ENCODE assay signal across 8 cellular contexts in the genomic region with DNA sequence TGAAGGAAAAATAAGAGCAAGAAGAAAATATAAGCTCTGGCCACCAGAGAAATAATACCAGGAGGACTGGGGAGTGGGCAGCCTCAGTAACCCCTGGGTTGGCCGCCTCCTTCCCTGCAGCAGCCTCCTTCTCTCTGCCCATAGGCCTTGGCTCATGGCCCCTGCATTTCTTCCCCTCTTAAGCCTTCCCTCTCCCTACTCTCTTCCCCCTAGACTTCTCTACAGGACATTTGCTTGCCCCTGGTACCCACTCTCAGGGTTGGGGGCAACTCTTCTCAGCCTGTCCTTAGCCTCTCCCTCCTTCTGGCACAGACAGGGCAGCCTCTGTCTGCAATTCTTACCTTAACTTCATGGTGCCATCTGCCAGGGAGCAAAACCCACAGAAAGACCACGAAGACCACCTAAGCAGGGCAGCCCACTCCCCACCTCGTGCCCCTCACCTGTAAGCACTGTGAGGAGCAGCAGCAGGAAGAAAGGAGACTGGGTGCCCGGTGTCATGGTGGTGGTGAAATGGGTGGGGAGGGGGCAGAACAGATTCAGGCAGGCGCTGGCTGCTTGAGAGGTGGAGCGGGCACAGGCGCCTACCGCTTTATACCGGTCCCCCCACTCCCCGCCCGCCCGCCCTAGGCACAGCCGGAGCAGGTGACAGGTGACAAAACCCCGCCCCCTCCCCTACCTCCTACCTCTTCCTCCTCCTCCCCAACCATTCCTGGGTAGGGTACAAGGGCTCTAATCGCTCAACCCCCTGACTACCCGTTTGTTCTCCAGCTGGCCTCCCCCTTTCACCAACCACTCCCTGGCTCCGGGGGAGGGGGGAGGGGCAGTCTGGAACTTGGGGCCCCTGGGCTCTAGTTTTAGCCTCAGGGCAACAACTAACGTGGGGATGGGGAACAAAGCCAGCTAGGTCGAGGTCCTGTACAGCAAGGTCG. TPM values are rescaled to one million over a fixed set of nuclear protein-coding genes. Genes with fewer than 3 reads are reported as not detected.
DNase-seq lines count a peak whose midpoint lies in the region; ATAC-seq, FAIRE-seq and TF ChIP-seq lines count a peak whose summit lies in the region.

No MANE protein-coding gene starts in this region.

- H4K20me1 ChIP-seq in GM23248 (ENCODE audit: insufficient read depth), result no peaks in the 10 kb centered on the region
- H4K20me1 ChIP-seq in astrocyte (ENCODE audit: insufficient read depth, low read length), result peaks cover 6% of the 10 kb centered on the region
- H4K20me1 ChIP-seq in keratinocyte (ENCODE audit: control insufficient read depth, extremely low read depth, insufficient read depth, low read length), result no peaks in the 10 kb centered on the region

- H2AFZ ChIP-seq in GM23248, result peak overlapping the region; percentile 74
- peak overlapping the region; percentile 79 for H2AFZ ChIP-seq in astrocyte (ENCODE audit: low read depth, low read length)
- peak overlapping the region; percentile 84 for H2AFZ ChIP-seq in keratinocyte (ENCODE audit: control insufficient read depth, low read length)

- in situ Hi-C loops in GM23248 (cut with MboI), result no loop called here

- 47 to 76% methylated on average over 7 to 20 of the region's 20 CpGs for WGBS in GM23248 (ENCODE audit: low coverage in 1 of 2, low lambda C conversion rate in 2 of 2, missing lambda C conversion rate in 2 of 2), 2 experiments

- H3K9ac ChIP-seq in GM23248, result peak overlapping the region; percentile 89
- H3K9ac ChIP-seq in astrocyte (ENCODE audit: low read length), result peak overlapping the region; percentile 85
- H3K9ac ChIP-seq in keratinocyte (ENCODE audit: control insufficient read depth, extremely low read depth, insufficient read depth, low read length), result peak overlapping the region; percentile 85

- no peaks in the 10 kb centered on the region for H3K27me3 ChIP-seq in GM23248 (replicated peaks; ENCODE audit: insufficient read depth)
- H3K27me3 ChIP-seq in astrocyte (ENCODE audit: insufficient read depth, low read length), result no peaks in the 10 kb centered on the region
- no peaks in the 10 kb centered on the region for H3K27me3 ChIP-seq in keratinocyte (ENCODE audit: control insufficient read depth, extremely low read depth, insufficient read depth, low read length)

- peaks cover 4% of the 10 kb centered on the region for H3K9me3 Mint-ChIP-seq in astrocyte (ENCODE audit: unreplicated experiment)
- H3K9me3 Mint-ChIP-seq in stimulated activated memory B cell treated with anti-CD40 and anti-IgM and Interleukin-4, amounts not matched to agents 10 μg/mL and 1 μg/mL and 100 μg/mL, for 72 hours, result no peaks in the 10 kb centered on the region

- H3K27ac Mint-ChIP-seq in astrocyte (ENCODE audit: unreplicated experiment), result peak overlapping the region; percentile 100
- peak overlapping the region; percentile 82 for H3K27ac Mint-ChIP-seq in stimulated activated memory B cell treated with anti-CD40 and anti-IgM and Interleukin-4, amounts not matched to agents 10 μg/mL and 1 μg/mL and 100 μg/mL, for 72 hours

- peaks cover 20% of the 10 kb centered on the region for H3K79me2 ChIP-seq in GM23248 (ENCODE audit: insufficient read depth)
- H3K79me2 ChIP-seq in astrocyte (ENCODE audit: insufficient read depth, low read length), result peaks cover 18% of the 10 kb centered on the region
- no peaks in the 10 kb centered on the region for H3K79me2 ChIP-seq in keratinocyte (ENCODE audit: control insufficient read depth, insufficient read depth, low read length)

- H3K4me3 ChIP-seq in GM23248, result peak overlapping the region; percentile 82
- H3K4me3 ChIP-seq in astrocyte (ENCODE audit: insufficient read depth, low read depth, low read length), result no peak overlapping the region
- peak overlapping the region; percentile 44 to 66 (median 61) for H3K4me3 ChIP-seq in keratinocyte (ENCODE audit: control insufficient read depth in 2 of 3, extremely low read depth in 1 of 3, insufficient read depth in 2 of 3, low read depth in 1 of 3, low read length in 3 of 3)

- H3K4me2 ChIP-seq in GM23248 (ENCODE audit: unreplicated experiment) (peak overlapping the region; percentile 96), astrocyte (ENCODE audit: low read length) (peak overlapping the region; percentile 94), keratinocyte (ENCODE audit: control insufficient read depth, extremely low read depth, insufficient read depth, low read depth, low read length) (peak overlapping the region; percentile 84)

- no peak for ATAC-seq in stimulated activated memory B cell treated with anti-CD40 and anti-IgM and Interleukin-4, amounts not matched to agents 10 μg/mL and 1 μg/mL and 100 μg/mL, for 72 hours
- no peak for ATAC-seq in HG03196 (IDR thresholded peaks at IDR 0.05; ENCODE audit: unreplicated experiment)

- no peaks in the 10 kb centered on the region; the same call in 1 of the 2 replicates for H3F3A ChIP-seq in GM23248 (ENCODE audit: insufficient read depth)

- FAIRE-seq in astrocyte (lab: Jason Lieb, UNC) (no peak), keratinocyte (lab: Jason Lieb, UNC) (no peak)

- H3K27ac ChIP-seq in GM23248 (peak overlapping the region; percentile 92), astrocyte (ENCODE audit: low read depth, low read length) (peak overlapping the region; percentile 80), keratinocyte (ENCODE audit: control insufficient read depth, insufficient read depth, low read length) (peak overlapping the region; percentile 72)

- H3K27me3 Mint-ChIP-seq in astrocyte (ENCODE audit: low read depth, unreplicated experiment), result peaks cover 1% of the 10 kb centered on the region
- no peaks in the 10 kb centered on the region for H3K27me3 Mint-ChIP-seq in stimulated activated memory B cell treated with anti-CD40 and anti-IgM and Interleukin-4, amounts not matched to agents 10 μg/mL and 1 μg/mL and 100 μg/mL, for 72 hours

- H3K4me1 ChIP-seq in GM23248 (ENCODE audit: insufficient read depth) (peaks cover 16% of the 10 kb centered on the region), astrocyte (ENCODE audit: insufficient read depth, low read length) (peaks cover 30% of the 10 kb centered on the region), keratinocyte (ENCODE audit: control insufficient read depth, extremely low read depth, insufficient read depth, low read length) (peaks cover 24% of the 10 kb centered on the region)

- TF ChIP-seq CTCF in astrocyte (IDR thresholded peaks at IDR 0.05; ENCODE audit: insufficient read depth, low read depth, low read length) (no peak), keratinocyte (optimal IDR thresholded peaks at IDR 0.05 in 1 of 3, IDR thresholded peaks at IDR 0.05 in 1 of 3, conservative IDR thresholded peaks at IDR 0.05 in 1 of 3; ENCODE audit: extremely low read depth in 1 of 3, insufficient read depth in 2 of 3, low read length in 3 of 3) (no peak)

- H3K4me1 Mint-ChIP-seq in astrocyte (ENCODE audit: low read depth, unreplicated experiment), result peaks cover 20% of the 10 kb centered on the region
- H3K4me1 Mint-ChIP-seq in stimulated activated memory B cell treated with anti-CD40 and anti-IgM and Interleukin-4, amounts not matched to agents 10 μg/mL and 1 μg/mL and 100 μg/mL, for 72 hours, result peaks cover 34% of the 10 kb centered on the region

- no peaks in the 10 kb centered on the region for H3K9me2 ChIP-seq in GM23248 (ENCODE audit: insufficient read depth)

- H3K9me1 ChIP-seq in keratinocyte (ENCODE audit: control insufficient read depth, extremely low read depth, insufficient read depth, low read length), result no peaks in the 10 kb centered on the region

- H3K36me3 Mint-ChIP-seq in astrocyte (ENCODE audit: low read depth, unreplicated experiment), result peaks cover 9% of the 10 kb centered on the region
- no peaks in the 10 kb centered on the region for H3K36me3 Mint-ChIP-seq in stimulated activated memory B cell treated with anti-CD40 and anti-IgM and Interleukin-4, amounts not matched to agents 10 μg/mL and 1 μg/mL and 100 μg/mL, for 72 hours

- H3K9me3 ChIP-seq in GM23248 (ENCODE audit: low read depth), result no peaks in the 10 kb centered on the region
- no peaks in the 10 kb centered on the region for H3K9me3 ChIP-seq in astrocyte (ENCODE audit: insufficient read depth, low read depth, low read length)
- H3K9me3 ChIP-seq in keratinocyte (ENCODE audit: control insufficient read depth, low read depth, low read length), result no peaks in the 10 kb centered on the region

- dilution Hi-C loops in keratinocyte (cut with MboI; ENCODE audit: extremely low pct_ligation_motif_present, low sequenced_read_pairs), result no loop called here

- no peak for DNase-seq in GM23248
- DNase-seq in NCI-H2196 treated with DMSO at 0.1 percent for 48 hours (lab: John Stamatoyannopoulos, UW; ENCODE audit: unreplicated experiment), result peak; percentile 48
- no peak for DNase-seq in astrocyte (ENCODE audit: low read depth)
- no peak for DNase-seq in keratinocyte (ENCODE audit: low read depth, low spot score)
- DNase-seq in cerebellum (ENCODE audit: low spot score), result no peak
- no peak for DNase-seq in GDM1 (lab: John Stamatoyannopoulos, UW)

- peak overlapping the region; percentile 62 for H3K4me3 Mint-ChIP-seq in astrocyte (ENCODE audit: unreplicated experiment)
- H3K4me3 Mint-ChIP-seq in stimulated activated memory B cell treated with anti-CD40 and anti-IgM and Interleukin-4, amounts not matched to agents 10 μg/mL and 1 μg/mL and 100 μg/mL, for 72 hours, result peak overlapping the region; percentile 84

- H3K36me3 ChIP-seq in GM23248 (ENCODE audit: low read depth) (no peaks in the 10 kb centered on the region), astrocyte (ENCODE audit: insufficient read depth, low read length) (peaks cover 3% of the 10 kb centered on the region), keratinocyte (ENCODE audit: control insufficient read depth in 2 of 2, extremely low read depth in 1 of 2, insufficient read depth in 2 of 2, low read length in 2 of 2) (peaks cover 0 to 2% of the 10 kb centered on the region in 2 experiments)

RNA-seq across cellular contexts. Expression of a gene that starts 15.1 kb away (rescaled TPM):
- 20.6 and 21.4 TPM in 2 replicates for total RNA-seq in GM23248 (2014; rRNA removed; shearing (Covaris generic))
- polyA plus RNA-seq in GM23248 (2016; fragmentation: Nextera tagmentation; extraction: Ambion mirVana) (14.9 and 16.6 TPM in 2 replicates), keratinocyte (14.4 to 36.0 TPM (median 16.2 TPM) in 3 replicates)
- total RNA-seq in astrocyte (153 and 162 TPM in 2 replicates), cerebellum (9.8 TPM)
- 25.5 TPM for polyA plus RNA-seq in keratinocyte (2011; ENCODE audit: low read depth)
- polyA plus RNA-seq in keratinocyte (2011; cell fraction: cytosol; rRNA removed), result 6.5 and 8.4 TPM in 2 replicates
- polyA plus RNA-seq in keratinocyte (2011; cell fraction: nucleus; rRNA removed), result 99.2 and 112 TPM in 2 replicates
- 11.8 and 32.9 TPM in 2 replicates for polyA plus RNA-seq in keratinocyte (2012; ENCODE audit: low replicate concordance)
- polyA minus RNA-seq in keratinocyte, result 23.7 to 34.4 TPM (median 27.5 TPM) in 3 replicates
- polyA minus RNA-seq in keratinocyte (2011; cell fraction: cytosol; rRNA and poly(A)+ RNA removed), result 12.5 TPM
- polyA minus RNA-seq in keratinocyte (2011; cell fraction: nucleus; rRNA and poly(A)+ RNA removed), result 22.6 and 28.6 TPM in 2 replicates

RNA-seq across cellular contexts. Expression of a gene that starts 15.9 kb away (rescaled TPM):
- 39.6 and 61.4 TPM in 2 replicates for total RNA-seq in GM23248 (2014; rRNA removed; shearing (Covaris generic))
- polyA plus RNA-seq in GM23248 (2016; fragmentation: Nextera tagmentation; extraction: Ambion mirVana) (69.2 and 78.6 TPM in 2 replicates), keratinocyte (43.4 to 69.9 TPM (median 59.5 TPM) in 3 replicates)
- total RNA-seq in astrocyte (39.8 and 41.8 TPM in 2 replicates), cerebellum (9.3 TPM)
- polyA plus RNA-seq in keratinocyte (2011; ENCODE audit: low read depth), result 3.8 TPM
- 36.1 and 59.2 TPM in 2 replicates for polyA plus RNA-seq in keratinocyte (2011; cell fraction: cytosol; rRNA removed)
- 31.1 and 36.4 TPM in 2 replicates for polyA plus RNA-seq in keratinocyte (2011; cell fraction: nucleus; rRNA removed)
- 36.9 and 60.2 TPM in 2 replicates for polyA plus RNA-seq in keratinocyte (2012; ENCODE audit: low replicate concordance)
- polyA minus RNA-seq in keratinocyte, result 34.7 to 71.9 TPM (median 51.0 TPM) in 3 replicates
- 60.6 TPM for polyA minus RNA-seq in keratinocyte (2011; cell fraction: cytosol; rRNA and poly(A)+ RNA removed)
- 16.4 and 18.3 TPM in 2 replicates for polyA minus RNA-seq in keratinocyte (2011; cell fraction: nucleus; rRNA and poly(A)+ RNA removed)

RNA-seq across cellular contexts. Expression of a gene that starts 19.0 kb away (rescaled TPM):
- total RNA-seq in GM23248 (2014; rRNA removed; shearing (Covaris generic)), result 3.4 TPM in 2 replicates
- polyA plus RNA-seq in GM23248 (2016; fragmentation: Nextera tagmentation; extraction: Ambion mirVana) (1.6 and 2.1 TPM in 2 replicates), keratinocyte (1.6 to 4.5 TPM (median 1.7 TPM) in 3 replicates)
- total RNA-seq in astrocyte (13.2 and 13.6 TPM in 2 replicates), cerebellum (16.7 TPM)
- 0.31 TPM for polyA plus RNA-seq in keratinocyte (2011; ENCODE audit: low read depth)
- 1.3 and 2.6 TPM in 2 replicates for polyA plus RNA-seq in keratinocyte (2011; cell fraction: cytosol; rRNA removed)
- 9.1 and 14.9 TPM in 2 replicates for polyA plus RNA-seq in keratinocyte (2011; cell fraction: nucleus; rRNA removed)
- polyA plus RNA-seq in keratinocyte (2012; ENCODE audit: low replicate concordance), result 0.32 and 2.1 TPM in 2 replicates
- polyA minus RNA-seq in keratinocyte, result 3.2 to 6.3 TPM (median 4.0 TPM) in 3 replicates
- 4.6 TPM for polyA minus RNA-seq in keratinocyte (2011; cell fraction: cytosol; rRNA and poly(A)+ RNA removed)
- polyA minus RNA-seq in keratinocyte (2011; cell fraction: nucleus; rRNA and poly(A)+ RNA removed), result 6.1 and 8.1 TPM in 2 replicates

RNA-seq across cellular contexts. Expression of a gene that starts 19.5 kb away (rescaled TPM):
- 92.7 and 189 TPM in 2 replicates for total RNA-seq in GM23248 (2014; rRNA removed; shearing (Covaris generic))
- polyA plus RNA-seq in GM23248 (2016; fragmentation: Nextera tagmentation; extraction: Ambion mirVana) (480 and 484 TPM in 2 replicates), keratinocyte (99.1 to 183 TPM (median 127 TPM) in 3 replicates)
- total RNA-seq in astrocyte (161 TPM in 2 replicates), cerebellum (32.4 TPM)
- polyA plus RNA-seq in keratinocyte (2011; ENCODE audit: low read depth), result 30.8 TPM
- 176 and 199 TPM in 2 replicates for polyA plus RNA-seq in keratinocyte (2011; cell fraction: cytosol; rRNA removed)
- polyA plus RNA-seq in keratinocyte (2011; cell fraction: nucleus; rRNA removed), result 136 and 150 TPM in 2 replicates
- polyA plus RNA-seq in keratinocyte (2012; ENCODE audit: low replicate concordance), result 216 and 229 TPM in 2 replicates
- polyA minus RNA-seq in keratinocyte, result 140 to 403 TPM (median 203 TPM) in 3 replicates
- 199 TPM for polyA minus RNA-seq in keratinocyte (2011; cell fraction: cytosol; rRNA and poly(A)+ RNA removed)
- 30.2 and 35.8 TPM in 2 replicates for polyA minus RNA-seq in keratinocyte (2011; cell fraction: nucleus; rRNA and poly(A)+ RNA removed)

RNA-seq across cellular contexts. Expression of a gene that starts 52.3 kb away (rescaled TPM):
- 21.8 and 50.7 TPM in 2 replicates for total RNA-seq in GM23248 (2014; rRNA removed; shearing (Covaris generic))
- polyA plus RNA-seq in GM23248 (2016; fragmentation: Nextera tagmentation; extraction: Ambion mirVana), result 75.3 and 82.3 TPM in 2 replicates
- 31.0 and 36.2 TPM in 2 replicates for total RNA-seq in astrocyte
- polyA plus RNA-seq in keratinocyte, result 29.3 to 54.9 TPM (median 32.3 TPM) in 3 replicates
- 5.5 TPM for polyA plus RNA-seq in keratinocyte (2011; ENCODE audit: low read depth)
- 44.6 and 131 TPM in 2 replicates for polyA plus RNA-seq in keratinocyte (2011; cell fraction: cytosol; rRNA removed)
- 38.4 and 63.2 TPM in 2 replicates for polyA plus RNA-seq in keratinocyte (2011; cell fraction: nucleus; rRNA removed)
- polyA plus RNA-seq in keratinocyte (2012; ENCODE audit: low replicate concordance), result 57.3 and 108 TPM in 2 replicates
- polyA minus RNA-seq in keratinocyte, result 10.1 to 39.8 TPM (median 11.9 TPM) in 3 replicates
- 46.8 TPM for polyA minus RNA-seq in keratinocyte (2011; cell fraction: cytosol; rRNA and poly(A)+ RNA removed)
- polyA minus RNA-seq in keratinocyte (2011; cell fraction: nucleus; rRNA and poly(A)+ RNA removed), result 4.3 and 8.0 TPM in 2 replicates
- 7.2 TPM for total RNA-seq in cerebellum
